ENCODE assay signal across 18 cellular contexts in the genomic region with DNA sequence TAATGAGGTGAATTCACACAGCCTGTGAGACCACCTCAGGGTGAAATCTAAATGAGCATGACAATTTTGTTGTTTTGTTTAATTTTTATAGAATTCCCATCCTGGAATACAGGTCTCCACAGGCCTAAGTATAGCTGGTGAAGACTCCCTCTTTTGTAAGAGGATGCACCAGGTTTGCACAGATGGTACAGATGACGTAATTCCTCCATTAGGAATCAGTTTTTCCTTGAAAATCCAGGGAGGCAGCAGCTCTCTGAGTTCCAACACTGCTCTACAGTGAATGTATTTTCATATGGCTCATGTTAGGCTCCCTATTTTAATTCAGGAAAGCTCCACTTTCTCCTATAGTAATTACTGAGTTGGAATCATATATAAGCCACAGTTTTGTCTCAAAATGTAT. TPM values are rescaled to one million over a fixed set of nuclear protein-coding genes. Genes with fewer than 3 reads are reported as not detected.
DNase-seq lines count a peak whose midpoint lies in the region; ATAC-seq lines count a peak whose summit lies in the region.
"Had no signal": no experiment of that assay in that cellular context is flagged by ENCODE, and none has a peak within 500 bp of the region (broad histone marks: within the 10 kb centered on the region; RNA-seq: fewer than 3 reads in every experiment).

No MANE protein-coding gene starts in this region.

- intact Hi-C loops in left colon (cut with DNase I, micrococcal nuclease) = no loop called here

- ATAC-seq in GM21515 (IDR thresholded peaks at IDR 0.05; ENCODE audit: unreplicated experiment) = no peak
- no peak for ATAC-seq in left colon
- no peak for ATAC-seq in GM19023 (IDR thresholded peaks at IDR 0.05; ENCODE audit: unreplicated experiment)
- ATAC-seq: A549; CD8-positive, alpha-beta T cell; GM12878; GM23338 had no signal

- DNase-seq in DMS 273 (lab: John Stamatoyannopoulos, UW; ENCODE audit: unreplicated experiment) = peak; percentile 5
- no peak for DNase-seq in DMS 273 treated with DMSO at 0.1 percent for 48 hours (lab: John Stamatoyannopoulos, UW)
- peak; percentile 95 for DNase-seq in cerebellar cortex (ENCODE audit: low spot score)
- peak; percentile 66 for DNase-seq in inferior parietal cortex (ENCODE audit: extremely low spot score)
- no peak for DNase-seq in DMS53 (lab: John Stamatoyannopoulos, UW)
- no peak for DNase-seq in left colon
- DNase-seq: AML-193; Calu3; CD8-positive, alpha-beta T cell; DMS153; DMS79 treated with DMSO at 0.1 percent for 48 hours; HCEC 1CT had no signal

RNA-seq across cellular contexts. Expression of gene USP28, which starts 47.2 kb away (rescaled TPM):
- 10 to 100 TPM; 20.0 to 21.8 TPM for total RNA-seq in left colon

RNA-seq across cellular contexts. Expression of gene CLDN25, which starts 48.6 kb away (rescaled TPM):
- not detected for total RNA-seq in left colon
- total RNA-seq: Calu3; CD8-positive, alpha-beta T cell; GM12878; GM23338; HT-29 had no signal

RNA-seq across cellular contexts. Expression of gene ZW10, which starts 54.7 kb away (rescaled TPM):
- total RNA-seq in left colon = 10 to 100 TPM in 1 of 2 donors, 1 to 10 TPM in 1; 9.1 to 11.8 TPM

Comparison
In these comparisons a context has a peak if more than half of its experiments do, and no peak if none do; other contexts are left out.
1. DNase-seq: peak in DMS 273 (single experiment), cerebellar cortex (single experiment) and inferior parietal cortex (single experiment); none in DMS 273 treated with DMSO at 0.1 percent for 48 hours (single experiment), DMS53 (single experiment) and left colon (0 of 2).